In the genomic region with DNA sequence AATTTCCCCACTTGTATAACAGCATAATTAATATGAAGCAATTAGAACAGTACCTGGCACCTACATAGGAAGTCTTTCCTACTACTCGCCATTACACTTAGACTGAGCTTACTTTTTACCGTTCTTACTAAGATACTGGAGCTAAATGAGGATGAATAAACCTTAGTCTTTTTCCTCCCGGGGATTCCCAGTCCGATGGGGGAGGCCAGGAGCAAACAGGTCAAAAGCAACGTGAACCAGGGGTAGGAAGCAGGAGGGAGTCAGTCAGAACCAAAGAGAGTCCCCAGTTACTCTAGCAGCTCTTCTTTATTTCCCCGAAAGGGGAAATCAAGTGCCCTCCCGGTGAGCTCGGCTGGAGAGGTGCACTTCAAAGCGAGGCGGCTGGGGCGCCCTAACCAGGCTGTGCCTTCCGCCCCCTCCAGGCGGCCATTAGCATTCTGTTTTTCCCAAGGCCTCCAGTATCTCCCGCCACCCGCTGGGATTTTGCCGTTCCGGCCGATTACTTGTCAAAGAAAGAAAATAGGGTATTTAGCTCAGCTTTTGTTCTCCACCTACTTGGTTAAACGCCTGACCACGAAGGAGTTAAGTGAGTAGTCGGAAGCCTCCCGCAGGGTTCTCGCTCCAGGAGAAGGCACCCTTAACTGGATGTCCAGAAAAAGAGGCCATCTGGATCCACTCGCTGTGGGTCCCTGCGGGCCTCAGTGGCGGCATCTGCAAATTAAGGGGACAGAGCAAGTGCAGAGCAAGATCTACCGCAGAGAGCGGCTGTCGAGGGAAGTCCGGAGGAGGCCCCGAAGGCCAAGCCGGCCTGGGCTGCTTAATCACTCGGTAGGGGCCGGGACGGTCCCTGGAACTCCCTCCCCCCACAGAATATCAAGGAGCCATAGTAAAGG, we compare ENCODE assay signal across 8 cellular contexts. TPM values are rescaled to one million over a fixed set of nuclear protein-coding genes. Genes with fewer than 3 reads are reported as not detected.
DNase-seq lines count a peak whose midpoint lies in the region; ATAC-seq, FAIRE-seq and TF ChIP-seq lines count a peak whose summit lies in the region.

No MANE protein-coding gene starts in this region.

- no peak for TF ChIP-seq POLR2A in spleen (IDR thresholded peaks at IDR 0.05)

- peak; percentile 10 for TF ChIP-seq CTCF in epithelial cell of esophagus (IDR thresholded peaks at IDR 0.05; ENCODE audit: insufficient read depth, low read depth, low read length, missing control alignments)
- TF ChIP-seq CTCF in spleen (IDR thresholded peaks at IDR 0.05 in 8 of 11, conservative IDR thresholded peaks at IDR 0.05 in 3 of 11) = peak in 2 of 11 experiments; percentile 12 to 18

- H3K36me3 ChIP-seq in spleen = no peaks in the 10 kb centered on the region
- H3K36me3 ChIP-seq in small intestine (ENCODE audit: control insufficient read depth in 2 of 2, insufficient read depth in 2 of 2, low read length in 2 of 2) = no peaks in the 10 kb centered on the region

- DNase-seq in activated CD8-positive, alpha-beta memory T cell treated with anti-CD3 and anti-CD28 coated beads, Interleukin-2, amount 50 U/mL, for 48 hours = peak; percentile 72
- DNase-seq in activated CD8-positive, alpha-beta memory T cell treated with anti-CD3 and anti-CD28 coated beads for 24 hours = no peak
- DNase-seq in NCI-H345 (lab: John Stamatoyannopoulos, UW) (peak; percentile 83), epithelial cell of esophagus (ENCODE audit: low read depth) (no peak), spleen (peak; percentile 73), small intestine (no peak)

- H3K4me1 ChIP-seq in spleen (peaks cover 15 to 53% (median 37%) of the 10 kb centered on the region in 6 donors), small intestine (ENCODE audit: control insufficient read depth in 2 of 2, insufficient read depth in 1 of 2, low read depth in 1 of 2, low read length in 1 of 2) (no peaks in the 10 kb centered on the region)

- ATAC-seq in HG03108 (IDR thresholded peaks at IDR 0.05; ENCODE audit: unreplicated experiment) (no peak), GM18520 (IDR thresholded peaks at IDR 0.05; ENCODE audit: unreplicated experiment) (no peak)

- H3K27ac ChIP-seq in spleen (no peak overlapping the region), small intestine (ENCODE audit: low read depth in 1 of 2, low read length in 1 of 2) (no peak overlapping the region)

- intact Hi-C loops in spleen (cut with DNase I; ENCODE audit: low total_unique reads) = no loop called here

- 4 to 8% (median 5%) methylated on average over 35 of the region's 35 CpGs for WGBS in spleen, 5 donors
- 4 to 7% (median 6%) methylated on average over 35 of the region's 35 CpGs for WGBS in small intestine, 3 donors

- H3K4me3 ChIP-seq in epithelial cell of esophagus (ENCODE audit: low read length) (no peak overlapping the region), spleen (peak overlapping the region in 3 of 8 donors; percentile 3 to 53 (median 23)), small intestine (ENCODE audit: low read depth in 1 of 2, low read length in 2 of 2) (no peak overlapping the region)

- peaks cover 3 to 98% (median 89%) of the 10 kb centered on the region in 7 donors for H3K27me3 ChIP-seq in spleen (replicated peaks in 1 of 7)
- H3K27me3 ChIP-seq in small intestine (ENCODE audit: control insufficient read depth in 2 of 2, insufficient read depth in 2 of 2, low read length in 2 of 2) = peaks cover 0 to 45% of the 10 kb centered on the region in 2 donors

- no peak for FAIRE-seq in small intestine (lab: Jason Lieb, UNC)

- H3K9me3 ChIP-seq in spleen (peaks cover 0 to 6% (median 0%) of the 10 kb centered on the region in 8 donors), small intestine (ENCODE audit: control insufficient read depth, low read depth) (no peaks in the 10 kb centered on the region)

RNA-seq across cellular contexts. Expression of a gene that starts 6.3 kb away (rescaled TPM):
- 10 to 100 TPM in 6 of 7 donors, 1 to 10 TPM in 1; 7.7 to 17.2 (median 14.6) TPM for total RNA-seq in spleen
- polyA plus RNA-seq in spleen (1 to 10 TPM; 1.1 to 2.3 (median 1.3) TPM), small intestine (under 1 TPM in 1 of 3 donors, not detected in 2; 0.13 TPM)

Comparison
In these comparisons a context has a peak if more than half of its experiments do, and no peak if none do; other contexts are left out.
1. DNase-seq: peak in activated CD8-positive, alpha-beta memory T cell treated with anti-CD3 and anti-CD28 coated beads, Interleukin-2, amount 50 U/mL, for 48 hours (single experiment), NCI-H345 (single experiment) and spleen (single experiment); none in activated CD8-positive, alpha-beta memory T cell treated with anti-CD3 and anti-CD28 coated beads for 24 hours (single experiment), epithelial cell of esophagus (single experiment) and small intestine (single experiment).